ENCODE assay signal across 9 cellular contexts in the genomic region with DNA sequence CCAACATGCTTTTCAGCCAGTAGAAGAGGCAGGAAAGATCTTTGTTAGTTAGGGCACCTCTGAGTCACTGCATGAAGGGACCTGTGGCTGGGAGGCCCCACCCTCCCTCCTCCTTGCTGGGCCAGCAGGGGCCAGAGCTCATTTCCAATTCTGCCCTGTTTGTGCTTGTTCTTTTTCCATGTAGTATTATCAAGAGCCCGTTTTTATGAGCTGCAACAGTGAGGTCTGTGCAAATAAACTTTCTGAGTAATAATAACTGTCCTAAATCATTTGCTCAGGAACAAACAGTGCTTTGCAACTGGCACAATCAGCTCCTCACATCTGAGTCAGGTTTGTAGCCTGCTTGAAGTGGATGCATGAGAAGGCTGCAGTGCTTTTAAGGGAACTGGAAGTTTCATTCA.
A peak's percentile ranks its signal among the peaks of the same experiment; 100 is the strongest.
DNase-seq lines count a peak whose midpoint lies in the region; ATAC-seq, FAIRE-seq and TF ChIP-seq lines count a peak whose summit lies in the region.
"Had no signal": no experiment of that assay in that cellular context is flagged by ENCODE, and none has a peak within 500 bp of the region (broad histone marks: within the 10 kb centered on the region; RNA-seq: fewer than 3 reads in every experiment).

No MANE protein-coding gene starts in this region.

- ATAC-seq in right cardiac atrium (no peak), HG03025 (IDR thresholded peaks at IDR 0.05; ENCODE audit: low FRiP score, unreplicated experiment) (no peak)

- DNase-seq in ELF-1 (ENCODE audit: low read depth, low spot score) (peak; percentile 35), RCC 7860 (ENCODE audit: low spot score) (peak; percentile 23), amniotic epithelial cell (ENCODE audit: low read depth) (peak; percentile 85), osteoblast (ENCODE audit: insufficient read length, low spot score, missing footprints) (peak; percentile 81), right cardiac atrium (no peak), testis (no peak), RKO (ENCODE audit: low spot score) (no peak)

- no peak overlapping the region for H2AFZ ChIP-seq in osteoblast (ENCODE audit: low read length)

- H3K4me3 ChIP-seq in osteoblast (ENCODE audit: insufficient read depth, low read length) (no peak overlapping the region), right cardiac atrium (ENCODE audit: low read length) (no peak overlapping the region), testis (no peak overlapping the region)

- no peaks in the 10 kb centered on the region for H4K20me1 ChIP-seq in osteoblast (ENCODE audit: insufficient read depth, low read length)

- H3K79me2 ChIP-seq in osteoblast (ENCODE audit: insufficient read depth, low read length) = no peaks in the 10 kb centered on the region

- no peak overlapping the region for H3K4me2 ChIP-seq in osteoblast (ENCODE audit: insufficient read depth, low read length)

- no peaks in the 10 kb centered on the region for H3K9me3 ChIP-seq in osteoblast (ENCODE audit: low read depth, low read length)
- no peaks in the 10 kb centered on the region for H3K9me3 ChIP-seq in right cardiac atrium (ENCODE audit: control insufficient read depth, low read length)
- no peaks in the 10 kb centered on the region for H3K9me3 ChIP-seq in testis

- H3K36me3 ChIP-seq in osteoblast (ENCODE audit: insufficient read depth, low read length) = no peaks in the 10 kb centered on the region
- no peaks in the 10 kb centered on the region for H3K36me3 ChIP-seq in testis (ENCODE audit: low read depth, missing control alignments)

- H3K27me3 ChIP-seq in osteoblast (ENCODE audit: insufficient read depth, low read length) = no peaks in the 10 kb centered on the region
- no peaks in the 10 kb centered on the region for H3K27me3 ChIP-seq in right cardiac atrium (ENCODE audit: control insufficient read depth, insufficient read depth)
- H3K27me3 ChIP-seq in testis = no peaks in the 10 kb centered on the region

- TF ChIP-seq POLR2A in testis (IDR thresholded peaks at IDR 0.05) = no peak

- intact Hi-C loops in right cardiac atrium (cut with DNase I) = no loop called here
- intact Hi-C loops in testis (cut with DNase I; ENCODE audit: low total_unique reads) = no loop called here

- no peak for TF ChIP-seq CTCF in osteoblast (IDR thresholded peaks at IDR 0.05; ENCODE audit: extremely low read depth, low read depth, low read length)
- TF ChIP-seq CTCF in testis (IDR thresholded peaks at IDR 0.05) = no peak

- WGBS in right cardiac atrium = 46% methylated on average over 1 of the region's 1 CpG
- 7 to 24% methylated on average over 1 of the region's 1 CpG for WGBS in testis, 2 donors

- H3K4me1 ChIP-seq in osteoblast (ENCODE audit: insufficient read depth, low read length) (peaks cover 10% of the 10 kb centered on the region), right cardiac atrium (ENCODE audit: control insufficient read depth, insufficient read depth, low read length) (no peaks in the 10 kb centered on the region), testis (no peaks in the 10 kb centered on the region)

- peak; percentile 59 for FAIRE-seq in RCC 7860 (lab: Jason Lieb, UNC)
- FAIRE-seq: H1 had no signal

- H3K27ac ChIP-seq in osteoblast (ENCODE audit: low read depth, low read length) (no peak overlapping the region), right cardiac atrium (ENCODE audit: low read length) (no peak overlapping the region), testis (no peak overlapping the region)

Comparison
In these comparisons a context has a peak if more than half of its experiments do, and no peak if none do; other contexts are left out.
1. DNase-seq: peak in ELF-1 (single experiment), RCC 7860 (single experiment), amniotic epithelial cell (single experiment) and osteoblast (single experiment); none in right cardiac atrium (0 of 3), testis (single experiment) and RKO (single experiment).